Comparison of ENCODE assay signal across 7 cellular contexts in the genomic region with DNA sequence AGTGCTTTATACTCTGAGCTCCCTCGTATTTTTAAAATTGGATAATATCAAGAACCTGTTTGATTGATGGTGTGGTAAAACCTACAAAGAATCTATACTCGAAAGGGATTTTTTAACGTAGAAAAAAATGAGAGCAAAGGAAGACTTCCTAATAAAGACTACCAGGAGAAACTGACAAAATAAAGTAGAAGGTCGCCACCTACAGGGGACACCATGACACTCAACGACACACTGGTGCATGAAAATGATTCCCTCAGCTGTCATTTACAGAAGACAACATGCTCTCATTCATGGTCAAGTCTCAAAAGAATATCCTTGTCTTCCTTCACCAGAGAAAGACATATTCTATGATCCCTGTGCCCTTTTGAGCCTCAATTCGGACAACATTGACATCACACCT. TPM values are rescaled to one million over a fixed set of nuclear protein-coding genes. Genes with fewer than 3 reads are reported as not detected.
A peak's percentile ranks its signal among the peaks of the same experiment; 100 is the strongest.
DNase-seq lines count a peak whose midpoint lies in the region; ATAC-seq and TF ChIP-seq lines count a peak whose summit lies in the region.

No MANE protein-coding gene starts in this region.

- TF ChIP-seq CTCF in right lobe of liver (IDR thresholded peaks at IDR 0.05) (peak; percentile 70 to 80 (median 72)), upper lobe of left lung (IDR thresholded peaks at IDR 0.05) (peak in 5 of 6 experiments; percentile 19 to 57 (median 41))

- intact Hi-C loops in right lobe of liver (cut with DNase I) = loop anchor here in 1 of 2 donors (5.0 kb wide), 1 partner anchor 82 kb away; no protein-coding TSS in a partner anchor

- H3K9me3 ChIP-seq in right lobe of liver (no peaks in the 10 kb centered on the region), upper lobe of left lung (no peaks in the 10 kb centered on the region)

- in situ Hi-C loops in KBM-7 (cut with MboI; ENCODE audit: low pct_unique_long_range_greater_than_20kb, low sequenced_read_pairs) = loop anchor here (25.0 kb wide), 1 partner anchor 397 kb away; a partner anchor contains a TSS

- ATAC-seq in right lobe of liver (peak; percentile 67 to 79 (median 69)), upper lobe of left lung (ENCODE audit: low FRiP score in 2 of 2) (peak in 1 of 2 donors; percentile 53), GM19324 (IDR thresholded peaks at IDR 0.05; ENCODE audit: low FRiP score, unreplicated experiment) (no peak)

- H3K4me1 ChIP-seq in right lobe of liver (peaks cover 0 to 48% (median 24%) of the 10 kb centered on the region in 4 donors), upper lobe of left lung (peaks cover 0 to 3% (median 0%) of the 10 kb centered on the region in 4 donors)

- H3K27me3 ChIP-seq in right lobe of liver (no peaks in the 10 kb centered on the region), upper lobe of left lung (no peaks in the 10 kb centered on the region)

- DNase-seq in ELR (ENCODE audit: low read depth) (peak; percentile 57), KBM-7 (peak; percentile 84), SKM-1 treated with dmso at 0.1 percent for 144 hours (lab: John Stamatoyannopoulos, UW; ENCODE audit: unreplicated experiment) (peak; percentile 48), cerebellar cortex (ENCODE audit: low spot score) (peak; percentile 81), right lobe of liver (peak in 1 of 3 donors; percentile 74), upper lobe of left lung (peak in 1 of 2 donors; percentile 44)

- no peak for TF ChIP-seq POLR2A in right lobe of liver (IDR thresholded peaks at IDR 0.05)
- TF ChIP-seq POLR2A in upper lobe of left lung (IDR thresholded peaks at IDR 0.05) = no peak

- H3K27ac ChIP-seq in right lobe of liver (peak overlapping the region in 2 of 3 donors; percentile 79 to 90), upper lobe of left lung (no peak overlapping the region)

- WGBS in right lobe of liver (ENCODE audit: insufficient coverage, low coverage, low lambda C conversion rate, missing lambda C conversion rate) = 4% methylated on average over 6 of the region's 6 CpGs
- 27 to 30% methylated on average over 6 of the region's 6 CpGs for WGBS in upper lobe of left lung, 2 donors

- H3K4me3 ChIP-seq in right lobe of liver (no peak overlapping the region), upper lobe of left lung (no peak overlapping the region)

- H3K36me3 ChIP-seq in right lobe of liver (no peaks in the 10 kb centered on the region), upper lobe of left lung (no peaks in the 10 kb centered on the region)

- no peak for TF ChIP-seq EP300 in upper lobe of left lung (IDR thresholded peaks at IDR 0.05)

RNA-seq across cellular contexts. Expression of a gene that starts 10.1 kb away (rescaled TPM):
- total RNA-seq in right lobe of liver (10 to 100 TPM; 19.8 to 54.2 (median 28.5) TPM), upper lobe of left lung (10 to 100 TPM; 37.3 to 80.2 (median 56.6) TPM)

Comparison
In these comparisons a context has a peak if more than half of its experiments do, and no peak if none do; other contexts are left out.
1. H3K27ac ChIP-seq: peak in right lobe of liver (2 of 3); none in upper lobe of left lung (0 of 4).